28 cellular contexts compared by ENCODE assay signal in the genomic region with DNA sequence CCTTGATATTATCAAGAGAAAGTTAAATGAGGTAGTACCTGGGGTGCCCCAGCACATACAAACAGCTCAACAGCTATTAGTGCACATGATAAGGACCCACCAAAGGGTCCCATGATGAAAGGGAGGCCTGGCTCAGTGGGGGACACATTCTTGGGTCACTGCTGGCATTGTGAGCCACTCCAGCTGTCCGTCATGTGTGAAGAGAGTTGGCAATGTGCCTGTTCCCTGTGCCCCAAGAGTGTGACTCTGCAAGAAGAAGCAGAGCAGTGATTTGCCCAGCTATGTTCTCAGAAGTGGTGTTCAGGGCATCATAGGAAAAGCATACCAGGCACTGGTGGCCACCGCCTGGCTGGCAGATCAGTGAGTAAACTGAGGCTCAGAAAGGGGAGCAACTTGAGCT.
"Had no signal": no experiment of that assay in that cellular context is flagged by ENCODE, and none has a peak within 500 bp of the region (broad histone marks: within the 10 kb centered on the region; RNA-seq: fewer than 3 reads in every experiment).

No MANE protein-coding gene starts in this region.

- H3K27me3 Mint-ChIP-seq: dendritic cell treated with granulocyte-macrophage colony-stimulating factor and Interleukin-4, amounts not matched to agents 40 ng/mL and 50 ng/mL, for 4 days; effector memory CD8-positive, alpha-beta T cell; memory B cell; naive B cell had no signal

- DNase-seq: colonic mucosa; cortex of kidney; effector CD8-positive, alpha-beta T cell; effector memory CD8-positive, alpha-beta T cell; endodermal cell; erythroblast; esophagus squamous epithelium; foreskin fibroblast; foreskin melanocyte; gastrocnemius medialis; glutamatergic neuron; head of caudate nucleus; hypothalamus; immature natural killer cell; islet precursor cell; kidney; kidney glomerular epithelial cell; left colon; left ventricle myocardium inferior; mammary epithelial cell; mesendoderm; mucosa of descending colon; naive B cell had no signal

- H3K4me1 Mint-ChIP-seq: endodermal cell, immature natural killer cell, memory B cell, mesothelial cell of epicardium, naive B cell had no signal

- H3K9me3 Mint-ChIP-seq: immature natural killer cell, memory B cell had no signal

- H3K4me3 Mint-ChIP-seq: dendritic cell treated with granulocyte-macrophage colony-stimulating factor and Interleukin-4, amounts not matched to agents 40 ng/mL and 50 ng/mL, for 4 days; effector memory CD8-positive, alpha-beta T cell; endodermal cell; immature natural killer cell; memory B cell; mesothelial cell of epicardium; naive B cell had no signal

- ATAC-seq: effector memory CD8-positive, alpha-beta T cell; esophagus mucosa; gastrocnemius medialis; left colon; left lobe of liver; mucosa of descending colon had no signal

- H3K27ac Mint-ChIP-seq: dendritic cell treated with granulocyte-macrophage colony-stimulating factor and Interleukin-4, amounts not matched to agents 40 ng/mL and 50 ng/mL, for 4 days; effector memory CD8-positive, alpha-beta T cell; endodermal cell; immature natural killer cell; memory B cell; mesothelial cell of epicardium had no signal
